In genomic region chr20:62405981-62406513, GRCh38 we compare ENCODE assay signal across 1 cellular context.
TF ChIP-seq lines count a peak whose summit lies in the region.

No MANE protein-coding gene starts in this region.

TF ChIP-seq in GM12878, 131 proteins besides CTCF, POLR2A, EP300 and RAD21:
- TF ChIP-seq ATF2 (IDR thresholded peaks at IDR 0.05; ENCODE audit: low read length) (no peak), NFYA (IDR thresholded peaks at IDR 0.05; ENCODE audit: borderline replicate concordance, low read depth, low read length) (no peak), TAF1 (IDR thresholded peaks at IDR 0.05; ENCODE audit: borderline replicate concordance, low read depth, low read length) (no peak), IRF4 (IDR thresholded peaks at IDR 0.05; ENCODE audit: low read depth, low read length) (no peak), SREBF1 (IDR thresholded peaks at IDR 0.05; ENCODE audit: low read length) (no peak), ZZZ3 (IDR thresholded peaks at IDR 0.05; ENCODE audit: control insufficient read depth, insufficient read length, low read depth) (no peak), TBL1XR1 (IDR thresholded peaks at IDR 0.05; ENCODE audit: low read depth, low read length) (no peak), TCF7 (IDR thresholded peaks at IDR 0.05; ENCODE audit: borderline replicate concordance) (no peak), IKZF2 (IDR thresholded peaks at IDR 0.05) (no peak), EGR1 (IDR thresholded peaks at IDR 0.05; ENCODE audit: borderline replicate concordance in 1 of 2, low read depth in 2 of 2, low read length in 2 of 2) (no peak), PAX8 (IDR thresholded peaks at IDR 0.05) (no peak), BCL3 (IDR thresholded peaks at IDR 0.05; ENCODE audit: borderline replicate concordance, insufficient read depth, low read depth, low read length, poor library complexity, severe bottlenecking) (no peak), IKZF1 (conservative IDR thresholded peaks at IDR 0.05) (no peak), ESRRA (IDR thresholded peaks at IDR 0.05; ENCODE audit: low read length) (no peak), STAT3 (IDR thresholded peaks at IDR 0.05; ENCODE audit: low read depth, low read length) (no peak), BHLHE40 (IDR thresholded peaks at IDR 0.05; ENCODE audit: borderline replicate concordance in 1 of 2, low read depth in 2 of 2, low read length in 1 of 2) (no peak), FOXM1 (IDR thresholded peaks at IDR 0.05; ENCODE audit: low read depth, low read length) (no peak), GABPA (IDR thresholded peaks at IDR 0.05; ENCODE audit: low read depth) (no peak)
